In the genomic region with DNA sequence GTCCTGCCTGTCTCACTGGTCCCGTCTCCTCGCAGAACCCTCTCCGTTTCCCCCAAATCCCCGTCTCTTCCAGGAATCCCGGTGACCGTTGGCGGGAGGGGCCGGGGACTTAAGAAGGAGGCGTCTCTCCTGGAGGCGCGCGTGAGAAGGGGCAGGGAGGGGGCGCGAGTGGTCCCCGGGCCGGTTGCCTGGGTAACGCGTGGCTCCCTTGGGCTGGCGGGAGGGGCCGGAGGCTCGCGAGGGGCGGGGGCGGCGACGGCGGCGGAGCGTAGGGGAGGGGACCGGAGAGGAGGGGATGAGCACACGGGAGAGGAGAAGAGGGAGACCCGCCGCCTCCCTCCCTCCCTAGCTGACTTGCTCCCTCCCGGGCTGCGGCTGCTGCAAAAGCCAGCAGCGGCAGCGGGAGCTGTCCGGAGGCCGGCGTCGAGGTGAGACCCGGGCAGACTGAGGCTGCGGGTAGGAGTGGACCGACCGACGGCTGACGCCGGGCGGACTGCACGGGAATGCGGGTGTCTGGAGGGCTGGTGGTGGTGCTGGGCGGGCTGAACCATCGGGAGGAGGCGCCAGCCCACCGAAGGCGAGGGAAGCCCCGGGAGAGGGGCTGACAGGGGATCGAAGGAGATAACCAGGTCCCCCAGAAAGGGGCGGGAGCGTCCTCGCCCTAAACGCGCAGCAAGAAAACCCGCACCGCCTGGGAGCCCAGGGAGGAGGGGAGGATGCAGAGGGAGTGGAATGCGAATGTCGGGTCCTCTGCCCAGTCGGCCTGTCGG, we compare ENCODE assay signal across 8 cellular contexts. TPM values are rescaled to one million over a fixed set of nuclear protein-coding genes. Genes with fewer than 3 reads are reported as not detected.
DNase-seq lines count a peak whose midpoint lies in the region; ATAC-seq and TF ChIP-seq lines count a peak whose summit lies in the region.

TSS of gene PRRT2 (plus strand) at position 298 of the 770 bp plus-strand sequence. CDS start 862 bp downstream, outside the sequence.

- H3K4me1 Mint-ChIP-seq in natural killer cell: peaks cover 51 to 82% of the 10 kb centered on the region in 2 donors

- DNase-seq in GM06990 (ENCODE audit: extremely low read depth, insufficient read length): peak; percentile 60
- peak; percentile 60 for DNase-seq in NCI-H2171 (lab: John Stamatoyannopoulos, UW)
- DNase-seq in activated T-helper 1 cell treated with Interleukin-2 at 50 U/mL for 16 hours (ENCODE audit: low read depth): peak; percentile 39
- peak in 1 of 2 donors; percentile 64 for DNase-seq in fibroblast of lung (ENCODE audit: low read depth in 2 of 2)
- DNase-seq in natural killer cell: peak; percentile 31
- peak; percentile 82 to 89 for DNase-seq in aorta

- intact Hi-C loops in natural killer cell (cut with micrococcal nuclease): no loop called here
- intact Hi-C loops in aorta (cut with DNase I): loop anchor here in 1 of 2 donors (10.0 kb wide), 2 partner anchors 183 to 953 kb away; partner anchors contain the start of genes CFAP119, HIRIP3, INO80E and RNF40

- peaks cover 15% of the 10 kb centered on the region for H3K36me3 ChIP-seq in GM06990 (ENCODE audit: control insufficient read depth, insufficient read depth, low read length)
- peaks cover 12% of the 10 kb centered on the region for H3K36me3 ChIP-seq in fibroblast of lung (ENCODE audit: control insufficient read depth, insufficient read depth, low read length)
- H3K36me3 ChIP-seq in aorta (ENCODE audit: control insufficient read depth in 1 of 2, insufficient read depth in 2 of 2, low read length in 1 of 2): no peaks in the 10 kb centered on the region

- TF ChIP-seq POLR2A in GM18505 (IDR thresholded peaks at IDR 0.05; ENCODE audit: borderline replicate concordance, extremely low read depth, insufficient read depth, insufficient read length): no peak

- 0 to 1% methylated on average over 57 to 69 of the region's 69 CpGs for WGBS in aorta, 2 donors

- H3K27me3 Mint-ChIP-seq in natural killer cell (ENCODE audit: low read depth in 2 of 2): peaks cover 0 to 2% of the 10 kb centered on the region in 2 donors

- H3K9me3 Mint-ChIP-seq in natural killer cell: no peaks in the 10 kb centered on the region

- H3K9me3 ChIP-seq in fibroblast of lung (ENCODE audit: control insufficient read depth, insufficient read depth, low read depth, low read length) (no peaks in the 10 kb centered on the region), aorta (ENCODE audit: control insufficient read depth, low read length) (no peaks in the 10 kb centered on the region)

- ATAC-seq in natural killer cell (no peak), aorta (ENCODE audit: low FRiP score) (peak; percentile 47), HG03439 (IDR thresholded peaks at IDR 0.05; ENCODE audit: unreplicated experiment) (no peak), GM18505 (IDR thresholded peaks at IDR 0.05; ENCODE audit: unreplicated experiment) (no peak)

- H4K20me1 ChIP-seq in fibroblast of lung (ENCODE audit: control insufficient read depth, extremely low read depth, insufficient read depth, low read length): no peaks in the 10 kb centered on the region

- H3K4me1 ChIP-seq in fibroblast of lung (ENCODE audit: control insufficient read depth, extremely low read depth, insufficient read depth, low read length) (peaks cover 45% of the 10 kb centered on the region), aorta (ENCODE audit: control insufficient read depth in 1 of 2, insufficient read depth in 2 of 2, low read length in 2 of 2) (no peaks in the 10 kb centered on the region)

- H3K36me3 Mint-ChIP-seq in natural killer cell: no peaks in the 10 kb centered on the region

- peaks cover 40% of the 10 kb centered on the region for H3K79me2 ChIP-seq in fibroblast of lung (ENCODE audit: control insufficient read depth, insufficient read depth, low read length)

- H3K4me3 Mint-ChIP-seq in natural killer cell: peak within 1 kb of the TSS; percentile 87

- H3K9ac ChIP-seq in fibroblast of lung (ENCODE audit: insufficient read depth, low read length): peak within 1 kb of the TSS; percentile 58

- H3K4me2 ChIP-seq in fibroblast of lung (ENCODE audit: extremely low read depth, insufficient read depth, low read length): peak within 1 kb of the TSS; percentile 97

- TF ChIP-seq CTCF in GM06990 (IDR thresholded peaks at IDR 0.05; ENCODE audit: insufficient read depth, low read length, poor library complexity, severe bottlenecking) (no peak), fibroblast of lung (conservative IDR thresholded peaks at IDR 0.05 in 1 of 2, IDR thresholded peaks at IDR 0.05 in 1 of 2; ENCODE audit: low read depth in 1 of 2, low read length in 2 of 2) (no peak), natural killer cell (IDR thresholded peaks at IDR 0.05) (no peak)

- H3K27ac ChIP-seq in fibroblast of lung (ENCODE audit: insufficient read depth, low read length): peak within 1 kb of the TSS; percentile 78
- H3K27ac ChIP-seq in aorta (ENCODE audit: low read depth in 1 of 2, low read length in 2 of 2): peak within 1 kb of the TSS; percentile 38 to 92

- H2AFZ ChIP-seq in fibroblast of lung (ENCODE audit: low read length): peak within 1 kb of the TSS; percentile 30

- no peaks in the 10 kb centered on the region for H3K27me3 ChIP-seq in GM06990 (replicated peaks; ENCODE audit: control insufficient read depth, insufficient read depth, low read length)
- H3K27me3 ChIP-seq in fibroblast of lung (ENCODE audit: control insufficient read depth, insufficient read depth, low read length): no peaks in the 10 kb centered on the region
- H3K27me3 ChIP-seq in aorta (ENCODE audit: control insufficient read depth in 1 of 2, insufficient read depth in 2 of 2, low read length in 1 of 2): no peaks in the 10 kb centered on the region

- peak within 1 kb of the TSS; percentile 54 for H3K4me3 ChIP-seq in GM06990 (replicated peaks; ENCODE audit: low read depth, low read length)
- peak within 1 kb of the TSS; percentile 66 to 77 (median 72) for H3K4me3 ChIP-seq in fibroblast of lung (replicated peaks in 1 of 4; ENCODE audit: control extremely low read depth in 1 of 4, insufficient read depth in 1 of 4, low read depth in 3 of 4, low read length in 4 of 4)
- H3K4me3 ChIP-seq in aorta (ENCODE audit: low read length in 2 of 2): peak within 1 kb of the TSS; percentile 47 to 57

- H3K27ac Mint-ChIP-seq in natural killer cell: peak within 1 kb of the TSS; percentile 78 to 85

RNA-seq across cellular contexts. Expression of gene PRRT2, which starts in this region (rescaled TPM):
- total RNA-seq in fibroblast of lung: 2.1 TPM in 2 replicates
- 1.3 and 2.9 TPM in 2 replicates for polyA plus RNA-seq in fibroblast of lung
- polyA plus RNA-seq in fibroblast of lung (2012): 1.9 and 3.1 TPM in 2 replicates
- polyA minus RNA-seq in fibroblast of lung (ENCODE audit: low replicate concordance): 5.5 and 5.9 TPM in 2 replicates
- total RNA-seq in natural killer cell: 1 to 10 TPM in 1 of 3 donors, under 1 TPM in 2; 0.70 to 1.4 (median 0.91) TPM
- 10 to 100 TPM; 10.9 to 30.6 TPM for total RNA-seq in aorta
- 10 to 100 TPM in 1 of 2 donors, 1 to 10 TPM in 1; 5.3 to 36.6 TPM for polyA plus RNA-seq in aorta
